Comparison of ENCODE assay signal across 35 cellular contexts in the genomic region with DNA sequence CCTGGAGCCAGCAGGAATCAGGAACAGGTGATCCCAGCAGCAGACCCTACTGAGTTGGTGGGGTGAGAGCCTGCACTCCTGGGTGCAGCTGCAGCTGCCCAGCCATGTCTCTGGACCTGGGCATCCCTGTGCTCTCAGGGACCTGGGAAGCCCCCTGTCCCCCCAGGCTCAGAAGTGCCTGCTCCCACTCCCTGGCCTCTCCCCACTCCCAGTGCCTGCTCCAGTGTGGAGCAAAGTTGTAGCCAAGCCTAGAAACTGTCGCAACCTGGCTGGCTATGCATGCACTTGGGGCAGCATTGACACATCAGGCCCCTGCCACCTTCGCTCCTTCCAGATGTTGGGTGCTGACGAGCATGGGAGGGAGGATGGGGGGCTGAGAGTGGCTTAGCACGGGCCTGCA.
"Had no signal": no experiment of that assay in that cellular context is flagged by ENCODE, and none has a peak within 500 bp of the region (broad histone marks: within the 10 kb centered on the region; RNA-seq: fewer than 3 reads in every experiment).

No MANE protein-coding gene starts in this region.

- H3K36me3 ChIP-seq: adrenal gland, cardiac muscle cell had no signal

- H3K27ac Mint-ChIP-seq: activated B cell treated with CpG ODN at 0.5 μM for 24 hours; activated CD4-positive, alpha-beta memory T cell treated with anti-CD3 and anti-CD28 coated beads for 36 hours; activated CD4-positive, alpha-beta T cell treated with anti-CD3 and anti-CD28 coated beads, Interleukin-2, amount 10 ng/mL, durations not matched to agents 24 days and 14 days; activated CD8-positive, alpha-beta T cell treated with anti-CD3 and anti-CD28 coated beads for 36 hours; activated naive CD4-positive, alpha-beta T cell treated with anti-CD3 and anti-CD28 coated beads for 36 hours; activated naive CD4-positive, alpha-beta T cell treated with anti-CD3 and anti-CD28 coated beads, Interleukin-2, amount 50 U/mL, for 72 hours; activated naive CD8-positive, alpha-beta T cell treated with anti-CD3 and anti-CD28 coated beads for 36 hours; activated T-cell treated with anti-CD3 and anti-CD28 coated beads, Interleukin-2, amount 50 U/mL, for 72 hours; activated T-helper 1 cell treated with anti-CD3 and anti-CD28 coated beads, Interleukin-12 subunit alpha, Interleukin-12 subunit beta, Interleukin-2, Interleukin-4 antibody, amounts not matched to agents 30 ng/mL and 10 ng/mL and 1 ng/mL, durations not matched to agents 14 hours and 24 hours and 36 hours; activated T-helper 17 cell treated with anti-CD3 and anti-CD28 coated beads, Interleukin-2, amount 50 U/mL, for 72 hours; brain; T-helper 1 cell treated with Interleukin-12 subunit alpha and Interleukin-12 subunit beta and Interleukin-4 antibody, amounts not matched to agents 30 μg/mL and 1 μg/mL, for 36 hours; T-helper 2 cell treated with Interferon-gamma antibody and Interleukin-4, amounts not matched to agents 5 μg/mL and 100 μg/mL, for 36 hours had no signal

- H3K4me3 ChIP-seq: adrenal gland, cardiac muscle cell had no signal

- DNase-seq: activated B cell treated with CpG ODN at 0.5 μM for 24 hours; activated CD4-positive, alpha-beta memory T cell treated with anti-CD3 and anti-CD28 coated beads for 36 hours; activated CD4-positive, alpha-beta T cell treated with anti-CD3 and anti-CD28 coated beads for 4 hours; activated CD4-positive, alpha-beta T cell treated with anti-CD3 and anti-CD28 coated beads, Interleukin-2, amount 10 ng/mL, durations not matched to agents 24 days and 14 days; activated CD4-positive, alpha-beta T cell treated with anti-CD3 and anti-CD28 coated beads, Interleukin-2, amount 50 U/mL, for 1 hour; activated CD4-positive, alpha-beta T cell treated with anti-CD3 and anti-CD28 coated beads, Interleukin-2, amount 50 U/mL, for 4 hours; activated CD4-positive, CD25-positive, alpha-beta regulatory T cell treated with anti-CD3 and anti-CD28 coated beads, Interleukin-2, amount 50 U/mL, for 72 hours; activated CD8-positive, alpha-beta memory T cell treated with anti-CD3 and anti-CD28 coated beads, Interleukin-2, amount 50 U/mL, for 4 hours; activated CD8-positive, alpha-beta T cell treated with anti-CD3 and anti-CD28 coated beads for 36 hours; activated effector memory CD4-positive, alpha-beta T cell treated with anti-CD3 and anti-CD28 coated beads, Interleukin-2, amount 50 U/mL, for 16 hours; activated gamma-delta T cell treated with Interleukin-2 at 50 U/mL for 16 hours; activated naive CD4-positive, alpha-beta T cell; activated naive CD4-positive, alpha-beta T cell treated with anti-CD3 and anti-CD28 coated beads for 36 hours; activated naive CD4-positive, alpha-beta T cell treated with anti-CD3 and anti-CD28 coated beads, Interleukin-2, amount 50 U/mL, for 16 hours; activated naive CD8-positive, alpha-beta T cell treated with anti-CD3 and anti-CD28 coated beads for 36 hours; activated T-cell treated with anti-CD3 and anti-CD28 coated beads for 4 hours; activated T-cell treated with anti-CD3 and anti-CD28 coated beads, Interleukin-2, amount 50 U/mL, for 1 hour; activated T-cell treated with anti-CD3 and anti-CD28 coated beads, Interleukin-2, amount 50 U/mL, for 4 hours; activated T-cell treated with anti-CD3 and anti-CD28 coated beads, Interleukin-2, amount 50 U/mL, for 72 hours; adrenal gland; amniotic stem cell; aorta; central memory CD4-positive, alpha-beta T cell; SW 1271; T-helper 1 cell; T-helper 2 cell; T-helper 9 cell had no signal

- H3K4me3 Mint-ChIP-seq: activated B cell treated with CpG ODN at 0.5 μM for 24 hours; activated CD4-positive, alpha-beta memory T cell treated with anti-CD3 and anti-CD28 coated beads for 36 hours; activated CD4-positive, alpha-beta T cell treated with anti-CD3 and anti-CD28 coated beads, Interleukin-2, amount 10 ng/mL, durations not matched to agents 24 days and 14 days; activated CD8-positive, alpha-beta T cell treated with anti-CD3 and anti-CD28 coated beads for 36 hours; activated naive CD4-positive, alpha-beta T cell treated with anti-CD3 and anti-CD28 coated beads for 36 hours; activated naive CD8-positive, alpha-beta T cell treated with anti-CD3 and anti-CD28 coated beads for 36 hours; activated T-cell treated with anti-CD3 and anti-CD28 coated beads, Interleukin-2, amount 50 U/mL, for 4 hours; activated T-cell treated with anti-CD3 and anti-CD28 coated beads, Interleukin-2, amount 50 U/mL, for 72 hours; activated T-helper 1 cell treated with anti-CD3 and anti-CD28 coated beads, Interleukin-12 subunit alpha, Interleukin-12 subunit beta, Interleukin-2, Interleukin-4 antibody, amounts not matched to agents 30 ng/mL and 10 ng/mL and 1 ng/mL, durations not matched to agents 14 hours and 24 hours and 36 hours; activated T-helper 17 cell treated with anti-CD3 and anti-CD28 coated beads, Interleukin-2, amount 50 U/mL, for 72 hours; brain; T-helper 1 cell treated with Interleukin-12 subunit alpha and Interleukin-12 subunit beta and Interleukin-4 antibody, amounts not matched to agents 30 μg/mL and 1 μg/mL, for 36 hours; T-helper 2 cell treated with Interferon-gamma antibody and Interleukin-4, amounts not matched to agents 5 μg/mL and 100 μg/mL, for 36 hours had no signal

- H3K27me3 ChIP-seq: adrenal gland, cardiac muscle cell had no signal

- H3K27me3 Mint-ChIP-seq: activated B cell treated with CpG ODN at 0.5 μM for 24 hours; activated CD4-positive, alpha-beta T cell treated with anti-CD3 and anti-CD28 coated beads, Interleukin-2, amount 10 ng/mL, durations not matched to agents 24 days and 14 days; activated CD8-positive, alpha-beta T cell treated with anti-CD3 and anti-CD28 coated beads for 36 hours; activated naive CD8-positive, alpha-beta T cell treated with anti-CD3 and anti-CD28 coated beads for 36 hours; activated T-helper 17 cell treated with anti-CD3 and anti-CD28 coated beads, Interleukin-2, amount 50 U/mL, for 72 hours; brain had no signal

- H3K27ac ChIP-seq: adrenal gland, cardiac muscle cell, VCaP had no signal

- H3K9me3 ChIP-seq: adrenal gland had no signal

- ATAC-seq: activated CD8-positive, alpha-beta T cell treated with anti-CD3 and anti-CD28 coated beads for 36 hours; activated naive CD4-positive, alpha-beta T cell treated with anti-CD3 and anti-CD28 coated beads, Interleukin-2, amount 50 U/mL, for 72 hours; activated T-cell treated with anti-CD3 and anti-CD28 coated beads, Interleukin-2, amount 50 U/mL, for 72 hours; activated T-helper 17 cell treated with anti-CD3 and anti-CD28 coated beads, Interleukin-2, amount 50 U/mL, for 72 hours had no signal

- H3K9me3 Mint-ChIP-seq: activated T-cell treated with anti-CD3 and anti-CD28 coated beads, Interleukin-2, amount 50 U/mL, for 72 hours; activated T-helper 17 cell treated with anti-CD3 and anti-CD28 coated beads, Interleukin-2, amount 50 U/mL, for 72 hours had no signal

- H3K36me3 Mint-ChIP-seq: activated CD4-positive, alpha-beta memory T cell treated with anti-CD3 and anti-CD28 coated beads for 36 hours; activated naive CD8-positive, alpha-beta T cell treated with anti-CD3 and anti-CD28 coated beads for 36 hours; brain had no signal

- H3K4me1 Mint-ChIP-seq: activated B cell treated with CpG ODN at 0.5 μM for 24 hours; activated CD4-positive, alpha-beta T cell treated with anti-CD3 and anti-CD28 coated beads, Interleukin-2, amount 10 ng/mL, durations not matched to agents 24 days and 14 days; activated naive CD8-positive, alpha-beta T cell treated with anti-CD3 and anti-CD28 coated beads for 36 hours; activated T-helper 17 cell treated with anti-CD3 and anti-CD28 coated beads, Interleukin-2, amount 50 U/mL, for 72 hours; brain had no signal

- H3K4me1 ChIP-seq: adrenal gland had no signal
